ENCODE assay signal across 9 cellular contexts in the genomic region with DNA sequence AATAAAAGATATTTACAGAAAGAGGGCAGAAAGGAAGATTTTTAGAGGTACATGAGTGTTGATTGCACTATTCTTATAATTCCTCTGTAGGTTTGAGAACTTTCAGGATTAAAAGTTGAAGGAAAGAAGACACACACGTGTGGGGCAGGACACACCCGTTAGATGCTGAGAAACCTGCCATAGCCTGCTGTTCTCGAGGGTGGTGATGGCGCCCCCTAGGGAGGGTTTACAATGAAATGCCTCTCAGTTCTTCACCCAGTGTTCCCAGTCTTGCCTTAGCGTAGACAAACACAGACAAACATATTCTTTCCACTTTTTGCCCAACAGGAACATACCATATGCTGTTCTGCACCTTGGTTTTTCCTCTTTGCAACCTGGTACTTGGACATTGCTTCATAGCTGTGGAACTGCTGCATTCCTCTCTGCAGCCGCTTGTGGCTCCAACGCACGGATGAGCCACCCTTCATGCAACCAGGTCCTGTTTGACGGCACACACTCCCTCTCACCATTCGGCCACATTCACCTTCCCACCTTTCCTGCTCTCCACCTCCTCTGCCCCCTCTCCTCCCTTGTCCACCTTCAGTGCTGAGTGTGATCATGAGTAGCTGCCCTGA. TPM values are rescaled to one million over a fixed set of nuclear protein-coding genes. Genes with fewer than 3 reads are reported as not detected.
DNase-seq lines count a peak whose midpoint lies in the region; ATAC-seq, FAIRE-seq and TF ChIP-seq lines count a peak whose summit lies in the region.
"Had no signal": no experiment of that assay in that cellular context is flagged by ENCODE, and none has a peak within 500 bp of the region (broad histone marks: within the 10 kb centered on the region; RNA-seq: fewer than 3 reads in every experiment).

No MANE protein-coding gene starts in this region.

- 51 to 71% (median 63%) methylated on average over 10 of the region's 10 CpGs for WGBS in small intestine, 3 donors

- in situ Hi-C loops in gastrocnemius medialis (cut with MboI; ENCODE audit: low sequenced_read_pairs in 4 of 4): no loop called here

- DNase-seq in DMS53 (lab: John Stamatoyannopoulos, UW) (peak; percentile 26), DMS53 treated with DMSO at 0.1 percent for 48 hours (lab: John Stamatoyannopoulos, UW; ENCODE audit: unreplicated experiment) (no peak), NCI-H69 (lab: John Stamatoyannopoulos, UW) (peak; percentile 48), dorsolateral prefrontal cortex (peak in 6 of 10 donors; percentile 51 to 74 (median 60)), small intestine (peak; percentile 29), gastrocnemius medialis (no peak), NCI-H774 (lab: John Stamatoyannopoulos, UW) (no peak)

- H3K36me3 ChIP-seq in small intestine (ENCODE audit: control insufficient read depth in 2 of 2, insufficient read depth in 2 of 2, low read length in 2 of 2): no peaks in the 10 kb centered on the region
- H3K36me3 ChIP-seq in gastrocnemius medialis: no peaks in the 10 kb centered on the region

- ATAC-seq in GM19455 (IDR thresholded peaks at IDR 0.05; ENCODE audit: unreplicated experiment) (no peak), gastrocnemius medialis (no peak)

- no peaks in the 10 kb centered on the region for H3K27me3 ChIP-seq in dorsolateral prefrontal cortex
- no peaks in the 10 kb centered on the region for H3K27me3 ChIP-seq in small intestine (ENCODE audit: control insufficient read depth in 2 of 2, insufficient read depth in 2 of 2, low read length in 2 of 2)
- peaks cover 0 to 2% (median 0%) of the 10 kb centered on the region in 3 donors for H3K27me3 ChIP-seq in gastrocnemius medialis

- no peaks in the 10 kb centered on the region for H3K4me1 ChIP-seq in small intestine (ENCODE audit: control insufficient read depth in 2 of 2, insufficient read depth in 1 of 2, low read depth in 1 of 2, low read length in 1 of 2)
- H3K4me1 ChIP-seq in gastrocnemius medialis: no peaks in the 10 kb centered on the region

- H3K27ac ChIP-seq in dorsolateral prefrontal cortex: no peak overlapping the region
- no peak overlapping the region for H3K27ac ChIP-seq in small intestine (ENCODE audit: low read depth in 1 of 2, low read length in 1 of 2)
- no peak overlapping the region for H3K27ac ChIP-seq in gastrocnemius medialis

- H3K4me3 ChIP-seq in dorsolateral prefrontal cortex (no peak overlapping the region), small intestine (ENCODE audit: low read depth in 1 of 2, low read length in 2 of 2) (no peak overlapping the region), gastrocnemius medialis (no peak overlapping the region)

- no peaks in the 10 kb centered on the region for H3K9me3 ChIP-seq in small intestine (ENCODE audit: control insufficient read depth, low read depth)
- H3K9me3 ChIP-seq in gastrocnemius medialis: no peaks in the 10 kb centered on the region

- peak in 54 of 56 donors; percentile 18 to 74 (median 56) for TF ChIP-seq CTCF in dorsolateral prefrontal cortex (IDR thresholded peaks at IDR 0.05 in 54 of 56, conservative IDR thresholded peaks at IDR 0.05 in 2 of 56; ENCODE audit: low read depth in 1 of 56, partially characterized antibody in 56 of 56)
- peak in 1 of 5 experiments; percentile 15 for TF ChIP-seq CTCF in gastrocnemius medialis (IDR thresholded peaks at IDR 0.05 in 4 of 5, conservative IDR thresholded peaks at IDR 0.05 in 1 of 5)

- no peak for FAIRE-seq in small intestine (lab: Jason Lieb, UNC)
- FAIRE-seq: A204.1 had no signal

- intact Hi-C loops in dorsolateral prefrontal cortex (cut with DNase I) (loop anchor here in 1 of 2 donors (5.0 kb wide), 1 partner anchor 83 kb away; no protein-coding TSS in a partner anchor), gastrocnemius medialis (cut with DNase I; ENCODE audit: low total_unique reads) (no loop called here)

- no peak for TF ChIP-seq POLR2A in gastrocnemius medialis (IDR thresholded peaks at IDR 0.05)

RNA-seq across cellular contexts. Expression of a gene that starts 23.3 kb away (rescaled TPM):
- total RNA-seq in dorsolateral prefrontal cortex: 100 to 1,000 TPM in 118 of 120 experiments, 10 to 100 TPM in 2; 81.7 to 241 (median 174) TPM
- 1 to 10 TPM in 2 of 3 donors, under 1 TPM in 1; 0.54 to 2.6 (median 1.8) TPM for polyA plus RNA-seq in small intestine
- total RNA-seq in gastrocnemius medialis: 1 to 10 TPM; 4.5 to 6.0 (median 4.9) TPM

Comparison
In these comparisons a context has a peak if more than half of its experiments do, and no peak if none do; other contexts are left out.
1. DNase-seq: peak in DMS53 (single experiment), NCI-H69 (single experiment), dorsolateral prefrontal cortex (6 of 10) and small intestine (single experiment); none in DMS53 treated with DMSO at 0.1 percent for 48 hours (single experiment), gastrocnemius medialis (0 of 2) and NCI-H774 (single experiment).
2. RNA of a gene that starts 23.3 kb away (total RNA-seq): 81.7 to 241 TPM in dorsolateral prefrontal cortex; 4.5 to 6.0 TPM in gastrocnemius medialis; every median in the first group is over 10 times any median in the second.